ENCODE assay signal across 4 cellular contexts in the genomic region with DNA sequence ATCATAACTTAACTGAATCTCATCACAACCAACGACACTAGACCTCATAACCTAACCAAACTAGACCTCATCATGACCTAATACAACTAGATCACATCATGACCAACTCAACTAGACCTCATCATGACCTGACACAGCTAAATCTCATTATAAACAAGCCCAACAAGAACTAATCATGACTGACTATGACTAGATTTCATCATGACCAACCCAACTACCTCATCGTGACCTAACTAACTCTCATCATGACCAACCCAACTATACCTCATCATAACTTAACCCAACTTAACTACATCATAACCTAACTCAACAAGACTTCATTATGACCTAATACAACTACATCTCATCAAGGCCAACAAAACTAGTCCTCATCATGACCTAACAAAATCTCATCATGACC.
A peak's percentile ranks its signal among the peaks of the same experiment; 100 is the strongest.
TF ChIP-seq lines count a peak whose summit lies in the region.

No MANE protein-coding gene starts in this region.

TF ChIP-seq in GM12891, 5 proteins besides CTCF, POLR2A, EP300 and RAD21:
- TF ChIP-seq POLR2AphosphoS5 (IDR thresholded peaks at IDR 0.05; ENCODE audit: low read depth, low read length) = no peak

TF ChIP-seq in HEK293, 187 proteins besides CTCF, POLR2A, EP300 and RAD21 (continues in another document):
- TF ChIP-seq ZNF274 (IDR thresholded peaks at IDR 0.05; ENCODE audit: low read length) (no peak), ZNF274 (tag by site-specific recombination; IDR thresholded peaks at IDR 0.05; ENCODE audit: borderline replicate concordance) (no peak), ZNF416 (tag by site-specific recombination; IDR thresholded peaks at IDR 0.05) (no peak), ZNF624 (tag by site-specific recombination; IDR thresholded peaks at IDR 0.05) (no peak), ZFP37 (tag by site-specific recombination; IDR thresholded peaks at IDR 0.05) (0 out of 2 replicates have a peak, but pooled peaks have one; percentile 15), SETDB1 (IDR thresholded peaks at IDR 0.05; ENCODE audit: insufficient read length, low read length) (no peak), SALL2 (tag by site-specific recombination; IDR thresholded peaks at IDR 0.05; ENCODE audit: borderline replicate concordance) (no peak), ZNF660 (tag by site-specific recombination; IDR thresholded peaks at IDR 0.05) (no peak), TRIM28 (IDR thresholded peaks at IDR 0.05; ENCODE audit: borderline replicate concordance, low read length) (no peak), MZF1 (tag by site-specific recombination; IDR thresholded peaks at IDR 0.05; ENCODE audit: borderline replicate concordance) (no peak), ZSCAN30 (tag by site-specific recombination; IDR thresholded peaks at IDR 0.05) (no peak)
- TF ChIP-seq, protein P1, sequence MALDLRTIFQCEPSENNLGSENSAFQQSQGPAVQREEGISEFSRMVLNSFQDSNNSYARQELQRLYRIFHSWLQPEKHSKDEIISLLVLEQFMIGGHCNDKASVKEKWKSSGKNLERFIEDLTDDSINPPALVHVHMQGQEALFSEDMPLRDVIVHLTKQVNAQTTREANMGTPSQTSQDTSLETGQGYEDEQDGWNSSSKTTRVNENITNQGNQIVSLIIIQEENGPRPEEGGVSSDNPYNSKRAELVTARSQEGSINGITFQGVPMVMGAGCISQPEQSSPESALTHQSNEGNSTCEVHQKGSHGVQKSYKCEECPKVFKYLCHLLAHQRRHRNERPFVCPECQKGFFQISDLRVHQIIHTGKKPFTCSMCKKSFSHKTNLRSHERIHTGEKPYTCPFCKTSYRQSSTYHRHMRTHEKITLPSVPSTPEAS (tag by site-specific recombination; IDR thresholded peaks at IDR 0.05) = no peak
- TF ChIP-seq, protein P2, sequence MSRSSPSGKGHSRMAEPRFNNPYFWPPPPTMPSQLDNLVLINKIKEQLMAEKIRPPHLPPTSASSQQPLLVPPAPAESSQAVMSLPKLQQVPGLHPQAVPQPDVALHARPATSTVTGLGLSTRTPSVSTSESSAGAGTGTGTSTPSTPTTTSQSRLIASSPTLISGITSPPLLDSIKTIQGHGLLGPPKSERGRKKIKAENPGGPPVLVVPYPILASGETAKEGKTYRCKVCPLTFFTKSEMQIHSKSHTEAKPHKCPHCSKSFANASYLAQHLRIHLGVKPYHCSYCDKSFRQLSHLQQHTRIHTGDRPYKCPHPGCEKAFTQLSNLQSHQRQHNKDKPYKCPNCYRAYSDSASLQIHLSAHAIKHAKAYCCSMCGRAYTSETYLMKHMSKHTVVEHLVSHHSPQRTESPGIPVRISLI (tag by site-specific recombination; IDR thresholded peaks at IDR 0.05) = no peak
- TF ChIP-seq, protein P3, sequence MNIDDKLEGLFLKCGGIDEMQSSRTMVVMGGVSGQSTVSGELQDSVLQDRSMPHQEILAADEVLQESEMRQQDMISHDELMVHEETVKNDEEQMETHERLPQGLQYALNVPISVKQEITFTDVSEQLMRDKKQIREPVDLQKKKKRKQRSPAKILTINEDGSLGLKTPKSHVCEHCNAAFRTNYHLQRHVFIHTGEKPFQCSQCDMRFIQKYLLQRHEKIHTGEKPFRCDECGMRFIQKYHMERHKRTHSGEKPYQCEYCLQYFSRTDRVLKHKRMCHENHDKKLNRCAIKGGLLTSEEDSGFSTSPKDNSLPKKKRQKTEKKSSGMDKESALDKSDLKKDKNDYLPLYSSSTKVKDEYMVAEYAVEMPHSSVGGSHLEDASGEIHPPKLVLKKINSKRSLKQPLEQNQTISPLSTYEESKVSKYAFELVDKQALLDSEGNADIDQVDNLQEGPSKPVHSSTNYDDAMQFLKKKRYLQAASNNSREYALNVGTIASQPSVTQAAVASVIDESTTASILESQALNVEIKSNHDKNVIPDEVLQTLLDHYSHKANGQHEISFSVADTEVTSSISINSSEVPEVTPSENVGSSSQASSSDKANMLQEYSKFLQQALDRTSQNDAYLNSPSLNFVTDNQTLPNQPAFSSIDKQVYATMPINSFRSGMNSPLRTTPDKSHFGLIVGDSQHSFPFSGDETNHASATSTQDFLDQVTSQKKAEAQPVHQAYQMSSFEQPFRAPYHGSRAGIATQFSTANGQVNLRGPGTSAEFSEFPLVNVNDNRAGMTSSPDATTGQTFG (tag by site-specific recombination; IDR thresholded peaks at IDR 0.05; ENCODE audit: borderline replicate concordance) = 0 out of 2 replicates have a peak, but pooled peaks have one; percentile 40

TF ChIP-seq in GM12878, 131 proteins besides CTCF, POLR2A, EP300 and RAD21:
- no peak for TF ChIP-seq TBL1XR1 (IDR thresholded peaks at IDR 0.05; ENCODE audit: low read depth, low read length)
- TF ChIP-seq, protein P4, sequence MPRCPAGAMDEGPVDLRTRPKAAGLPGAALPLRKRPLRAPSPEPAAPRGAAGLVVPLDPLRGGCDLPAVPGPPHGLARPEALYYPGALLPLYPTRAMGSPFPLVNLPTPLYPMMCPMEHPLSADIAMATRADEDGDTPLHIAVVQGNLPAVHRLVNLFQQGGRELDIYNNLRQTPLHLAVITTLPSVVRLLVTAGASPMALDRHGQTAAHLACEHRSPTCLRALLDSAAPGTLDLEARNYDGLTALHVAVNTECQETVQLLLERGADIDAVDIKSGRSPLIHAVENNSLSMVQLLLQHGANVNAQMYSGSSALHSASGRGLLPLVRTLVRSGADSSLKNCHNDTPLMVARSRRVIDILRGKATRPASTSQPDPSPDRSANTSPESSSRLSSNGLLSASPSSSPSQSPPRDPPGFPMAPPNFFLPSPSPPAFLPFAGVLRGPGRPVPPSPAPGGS (IDR thresholded peaks at IDR 0.05; ENCODE audit: borderline replicate concordance, insufficient read depth, low read depth, low read length, poor library complexity, severe bottlenecking) = peak; percentile 22

TF ChIP-seq in H1, 55 proteins besides CTCF, POLR2A, EP300 and RAD21:
- TF ChIP-seq SIX5 (IDR thresholded peaks at IDR 0.05; ENCODE audit: low read depth, low read length) (no peak), PHF8 (conservative IDR thresholded peaks at IDR 0.05; ENCODE audit: low read depth, low read length) (no peak), SIRT6 (IDR thresholded peaks at IDR 0.05; ENCODE audit: low read length) (no peak), TAF1 (IDR thresholded peaks at IDR 0.05; ENCODE audit: low read depth, low read length) (no peak)
- TF ChIP-seq, protein P5, sequence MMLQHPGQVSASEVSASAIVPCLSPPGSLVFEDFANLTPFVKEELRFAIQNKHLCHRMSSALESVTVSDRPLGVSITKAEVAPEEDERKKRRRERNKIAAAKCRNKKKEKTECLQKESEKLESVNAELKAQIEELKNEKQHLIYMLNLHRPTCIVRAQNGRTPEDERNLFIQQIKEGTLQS (IDR thresholded peaks at IDR 0.05; ENCODE audit: insufficient read depth, low read depth, low read length) = no peak
